ENCODE assay signal across 22 cellular contexts in the genomic region with DNA sequence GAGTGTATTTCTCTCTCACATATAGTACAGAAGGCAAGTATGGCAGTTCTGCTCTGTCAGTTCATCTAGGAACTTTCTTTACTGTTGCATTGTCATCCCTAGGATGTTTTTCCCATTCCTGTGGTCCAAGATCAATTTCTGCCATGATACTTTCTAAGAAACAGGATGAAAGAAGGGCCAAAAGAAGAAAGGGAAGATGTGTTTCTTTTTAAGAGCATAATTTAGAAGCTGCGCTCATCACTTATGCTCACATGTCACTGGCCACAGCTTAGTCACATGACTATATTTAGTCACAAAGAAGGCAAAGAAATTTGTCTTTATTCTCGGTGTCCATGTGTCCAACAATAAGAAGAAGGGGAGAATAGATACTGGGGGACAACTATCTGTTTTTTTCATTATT. TPM values are rescaled to one million over a fixed set of nuclear protein-coding genes. Genes with fewer than 3 reads are reported as not detected.
A peak's percentile ranks its signal among the peaks of the same experiment; 100 is the strongest.
DNase-seq lines count a peak whose midpoint lies in the region; ATAC-seq, FAIRE-seq and TF ChIP-seq lines count a peak whose summit lies in the region.
"Had no signal": no experiment of that assay in that cellular context is flagged by ENCODE, and none has a peak within 500 bp of the region (broad histone marks: within the 10 kb centered on the region; RNA-seq: fewer than 3 reads in every experiment).

No MANE protein-coding gene starts in this region.

- H3K9ac ChIP-seq in HepG2 (ENCODE audit: insufficient read depth, low read depth, low read length), result no peak overlapping the region
- no peak overlapping the region for H3K9ac ChIP-seq in neural progenitor cell

- no peaks in the 10 kb centered on the region for H3K36me3 ChIP-seq in HepG2 (replicated peaks in 1 of 2; ENCODE audit: control insufficient read depth in 1 of 2, insufficient read depth in 2 of 2, low read length in 2 of 2)
- H3K36me3 ChIP-seq in right lobe of liver, result no peaks in the 10 kb centered on the region
- H3K36me3 ChIP-seq in neural progenitor cell, result no peaks in the 10 kb centered on the region

- in situ Hi-C loops in HepG2 (cut with HindIII; ENCODE audit: extremely low pct_ligation_motif_present, low pct_unique_long_range_greater_than_20kb), result no loop called here

- no peaks in the 10 kb centered on the region for H3K9me3 ChIP-seq in HepG2 (ENCODE audit: low read length)
- no peaks in the 10 kb centered on the region for H3K9me3 ChIP-seq in right lobe of liver
- no peaks in the 10 kb centered on the region for H3K9me3 ChIP-seq in neural progenitor cell (ENCODE audit: low read depth)
- no peaks in the 10 kb centered on the region for H3K9me3 ChIP-seq in T-helper 17 cell (ENCODE audit: control insufficient read depth, low read length, poor library complexity, severe bottlenecking)

- 52% methylated on average over 2 of the region's 2 CpGs for WGBS in HepG2 (ENCODE audit: low lambda C conversion rate)
- 67% methylated on average over 2 of the region's 2 CpGs for WGBS in right lobe of liver (ENCODE audit: insufficient coverage, low coverage, low lambda C conversion rate, missing lambda C conversion rate)

- TF ChIP-seq RAD21 in HepG2 (CRISPR knock-in tag; IDR thresholded peaks at IDR 0.05), result no peak

- H3K27me3 Mint-ChIP-seq in brain, result peaks cover 7% of the 10 kb centered on the region
- H3K27me3 Mint-ChIP-seq in neural progenitor cell (ENCODE audit: insufficient read depth, low read depth), result peaks cover 27% of the 10 kb centered on the region
- H3K27me3 Mint-ChIP-seq in T-helper 17 cell, result peaks cover 14% of the 10 kb centered on the region
- H3K27me3 Mint-ChIP-seq in osteocyte (ENCODE audit: unreplicated experiment), result no peaks in the 10 kb centered on the region

- ATAC-seq in HepG2 (no peak), right lobe of liver (no peak), T-helper 17 cell (no peak), HG03565 (IDR thresholded peaks at IDR 0.05; ENCODE audit: unreplicated experiment) (no peak)

- DNase-seq in HepG2 (ENCODE audit: low spot score) (no peak), right lobe of liver (no peak), neural progenitor cell (ENCODE audit: low spot score) (no peak), T-helper 17 cell (no peak), frontal cortex (ENCODE audit: low spot score in 2 of 2) (no peak), osteocyte (ENCODE audit: extremely low spot score, unreplicated experiment) (no peak)
- DNase-seq: DMS 273 treated with DMSO at 0.1 percent for 48 hours, GF-D8, HFFc6, NCI-H187, NCI-H226, NCI-H526, OCI-M1, RPMI8226, SIG-M5 had no signal

- H3K27ac Mint-ChIP-seq in brain (peak overlapping the region in 1 of 5 experiments; percentile 43), neural progenitor cell (no peak overlapping the region), T-helper 17 cell (no peak overlapping the region), osteocyte (ENCODE audit: unreplicated experiment) (no peak overlapping the region)
- H3K27ac Mint-ChIP-seq: HFFc6, IgD-negative memory B cell had no signal

- POLR2A ChIA-PET in HepG2 (lab: Yijun Ruan, JAX), result interaction anchor here (0.7 kb wide), 1 partner anchor 254 kb away, joined by 3 read pairs; no protein-coding TSS in a partner anchor

- no peak for TF ChIP-seq EP300 in HepG2 (IDR thresholded peaks at IDR 0.05; ENCODE audit: low read depth in 2 of 2, low read length in 2 of 2)
- no peak for TF ChIP-seq EP300 in HepG2 (CRISPR knock-in tag; IDR thresholded peaks at IDR 0.05; ENCODE audit: borderline replicate concordance)

- H3K4me3 ChIP-seq in HepG2 (replicated peaks in 1 of 3; ENCODE audit: insufficient read depth in 1 of 3, low read depth in 2 of 3, low read length in 3 of 3) (no peak overlapping the region), right lobe of liver (no peak overlapping the region), neural progenitor cell (no peak overlapping the region)

- H3K27ac ChIP-seq in HepG2 (ENCODE audit: extremely low read length, insufficient read depth, low read length), result no peak overlapping the region
- no peak overlapping the region for H3K27ac ChIP-seq in right lobe of liver
- H3K27ac ChIP-seq in neural progenitor cell, result no peak overlapping the region
- H3K27ac ChIP-seq: C4-2B had no signal

- TF ChIP-seq POLR2A in HepG2 (IDR thresholded peaks at IDR 0.05; ENCODE audit: insufficient read depth in 1 of 2, low read depth in 2 of 2, low read length in 2 of 2), result no peak
- no peak for TF ChIP-seq POLR2A in right lobe of liver (IDR thresholded peaks at IDR 0.05)

- FAIRE-seq in HepG2 (lab: Jason Lieb, UNC) (no peak), frontal cortex (lab: Jason Lieb, UNC) (no peak)
- FAIRE-seq: A204.1, GM12892, H54 had no signal

- H3K4me2 ChIP-seq in HepG2 (ENCODE audit: low read depth, low read length) (peak overlapping the region; percentile 42; the same call in 1 of the 2 replicates), neural progenitor cell (peak overlapping the region; percentile 54)

- no peak overlapping the region for H2AFZ ChIP-seq in HepG2 (ENCODE audit: low read length)
- no peak overlapping the region for H2AFZ ChIP-seq in neural progenitor cell (replicated peaks)

- H3K4me3 Mint-ChIP-seq in brain, result peak overlapping the region in 3 of 5 experiments; percentile 1 to 47 (median 29)
- H3K4me3 Mint-ChIP-seq in neural progenitor cell, result no peak overlapping the region
- H3K4me3 Mint-ChIP-seq in T-helper 17 cell, result no peak overlapping the region
- H3K4me3 Mint-ChIP-seq in osteocyte (ENCODE audit: unreplicated experiment), result no peak overlapping the region
- H3K4me3 Mint-ChIP-seq: HFFc6, IgD-negative memory B cell had no signal

- peaks cover 11% of the 10 kb centered on the region for H3K4me1 ChIP-seq in HepG2 (ENCODE audit: insufficient read depth, low read length)
- H3K4me1 ChIP-seq in right lobe of liver, result no peaks in the 10 kb centered on the region
- peaks cover 20% of the 10 kb centered on the region for H3K4me1 ChIP-seq in neural progenitor cell

- intact Hi-C loops in HepG2 (cut with micrococcal nuclease; ENCODE audit: unreplicated experiment), result no loop called here
- intact Hi-C loops in right lobe of liver (cut with DNase I), result no loop called here

- peaks cover 23% of the 10 kb centered on the region for H3F3A ChIP-seq in neural progenitor cell (ENCODE audit: low read depth)

- no TSS peak for BruUV-seq in HepG2 (replicated peaks; lab: Mats Ljungman, UMichigan)

- H3K79me2 ChIP-seq in HepG2 (ENCODE audit: insufficient read depth, low read length), result no peaks in the 10 kb centered on the region
- H3K79me2 ChIP-seq in neural progenitor cell (ENCODE audit: low read depth), result no peaks in the 10 kb centered on the region

- H3K9me3 Mint-ChIP-seq in brain, result no peaks in the 10 kb centered on the region
- H3K9me3 Mint-ChIP-seq in neural progenitor cell, result no peaks in the 10 kb centered on the region
- H3K9me3 Mint-ChIP-seq in osteocyte (ENCODE audit: unreplicated experiment), result no peaks in the 10 kb centered on the region
- H3K9me3 Mint-ChIP-seq: HFFc6, IgD-negative memory B cell had no signal

- CTCF ChIA-PET in HepG2 (lab: Yijun Ruan, JAX; ENCODE audit: low intra/inter-chr PET ratio, low total read pairs), result no interaction called here

- no peaks in the 10 kb centered on the region for H3K36me3 Mint-ChIP-seq in brain
- H3K36me3 Mint-ChIP-seq in neural progenitor cell, result no peaks in the 10 kb centered on the region
- H3K36me3 Mint-ChIP-seq in T-helper 17 cell (ENCODE audit: low read depth), result no peaks in the 10 kb centered on the region
- H3K36me3 Mint-ChIP-seq in osteocyte (ENCODE audit: unreplicated experiment), result no peaks in the 10 kb centered on the region
- H3K36me3 Mint-ChIP-seq: IgD-negative memory B cell had no signal

- H3K4me1 Mint-ChIP-seq in brain, result peaks cover 13% of the 10 kb centered on the region
- H3K4me1 Mint-ChIP-seq in neural progenitor cell, result peaks cover 11% of the 10 kb centered on the region
- H3K4me1 Mint-ChIP-seq in T-helper 17 cell, result peaks cover 4% of the 10 kb centered on the region
- peaks cover 1% of the 10 kb centered on the region for H3K4me1 Mint-ChIP-seq in osteocyte (ENCODE audit: unreplicated experiment)

- TF ChIP-seq CTCF in HepG2 (CRISPR knock-in tag; IDR thresholded peaks at IDR 0.05), result no peak
- TF ChIP-seq CTCF in right lobe of liver (IDR thresholded peaks at IDR 0.05), result no peak
- no peak for TF ChIP-seq CTCF in brain (conservative IDR thresholded peaks at IDR 0.05)
- no peak for TF ChIP-seq CTCF in neural progenitor cell (IDR thresholded peaks at IDR 0.05)
- TF ChIP-seq CTCF in osteocyte (IDR thresholded peaks at IDR 0.05), result no peak

- H4K20me1 ChIP-seq in HepG2 (ENCODE audit: insufficient read depth, low read length), result no peaks in the 10 kb centered on the region
- peaks cover 21% of the 10 kb centered on the region for H4K20me1 ChIP-seq in neural progenitor cell (ENCODE audit: low read depth)

- H3K27me3 ChIP-seq in HepG2 (ENCODE audit: control insufficient read depth in 1 of 2, insufficient read depth in 2 of 2, low read length in 2 of 2), result no peaks in the 10 kb centered on the region; a peak in 1 of 5 replicates
- H3K27me3 ChIP-seq in right lobe of liver, result no peaks in the 10 kb centered on the region
- H3K27me3 ChIP-seq in neural progenitor cell, result peaks cover 93% of the 10 kb centered on the region

RNA-seq across cellular contexts. Expression of a gene that starts 7.0 kb away (rescaled TPM):
- total RNA-seq in HepG2 (2016; rRNA removed; fragmentation: Illumina TruSeq; extraction: Trizol) (14.3 and 15.3 TPM in 2 replicates), right lobe of liver (10 to 100 TPM in 5 of 6 experiments, 1 to 10 TPM in 1; 9.9 to 14.9 (median 12.3) TPM), neural progenitor cell (ENCODE audit: low replicate concordance) (5.5 and 20.3 TPM in 2 replicates), T-helper 17 cell (10 to 100 TPM; 10.0 to 13.7 TPM), frontal cortex (45.2 TPM), osteocyte (63.9 and 65.4 TPM in 2 replicates)
- total RNA-seq in HepG2 (2016; cell fraction: cytosol; rRNA removed; fragmentation: Illumina TruSeq; extraction: Trizol; ENCODE audit: low read depth), result 9.9 and 10.4 TPM in 2 replicates
- 12.9 and 13.7 TPM in 2 replicates for total RNA-seq in HepG2 (2016; cell fraction: insoluble cytoplasmic fraction; rRNA removed; fragmentation: Illumina TruSeq; extraction: Trizol)
- total RNA-seq in HepG2 (2016; cell fraction: membrane; rRNA removed; fragmentation: Illumina TruSeq; extraction: Trizol), result 12.0 and 14.5 TPM in 2 replicates
- total RNA-seq in HepG2 (2016; cell fraction: nucleus; rRNA removed; fragmentation: Illumina TruSeq; extraction: Trizol), result 26.9 and 30.8 TPM in 2 replicates
- polyA plus RNA-seq in HepG2 (2011; rRNA removed) (23.0 and 26.3 TPM in 2 replicates), brain (ENCODE audit: insufficient read depth, low read depth, low replicate concordance) (44.2 TPM)
- polyA plus RNA-seq in HepG2 (2011; cell fraction: cytosol; rRNA removed), result 15.9 and 16.5 TPM in 2 replicates
- 89.7 and 90.3 TPM in 2 replicates for polyA plus RNA-seq in HepG2 (2011; cell fraction: nucleus; rRNA removed)
- 18.5 and 25.7 TPM in 2 replicates for polyA plus RNA-seq in HepG2 (2012)
- polyA plus RNA-seq in HepG2 (2016; cell fraction: cytosol; fragmentation: Illumina TruSeq; extraction: Trizol; ENCODE audit: low read depth), result 2.2 and 2.3 TPM in 2 replicates
- 16.9 and 21.5 TPM in 2 replicates for polyA plus RNA-seq in HepG2 (2016; cell fraction: insoluble cytoplasmic fraction; fragmentation: Illumina TruSeq; extraction: Trizol; ENCODE audit: low read depth)
- 7.6 and 9.3 TPM in 2 replicates for polyA plus RNA-seq in HepG2 (2016; cell fraction: membrane; fragmentation: Illumina TruSeq; extraction: Trizol; ENCODE audit: low read depth)
- polyA plus RNA-seq in HepG2 (2016; cell fraction: nucleus; fragmentation: Illumina TruSeq; extraction: Trizol; ENCODE audit: insufficient read depth, low read depth), result 56.2 and 67.8 TPM in 2 replicates
- 58.6 and 58.9 TPM in 2 replicates for polyA minus RNA-seq in HepG2 (2011; rRNA and poly(A)+ RNA removed; ENCODE audit: low replicate concordance)
- 22.0 and 27.0 TPM in 2 replicates for polyA minus RNA-seq in HepG2 (2011; cell fraction: cytosol; rRNA and poly(A)+ RNA removed)
- polyA minus RNA-seq in HepG2 (2011; cell fraction: nucleus; rRNA and poly(A)+ RNA removed), result 78.5 and 80.8 TPM in 2 replicates

RNA-seq across cellular contexts. Expression of a gene that starts 45.9 kb away (rescaled TPM):
- total RNA-seq in HepG2 (2016; rRNA removed; fragmentation: Illumina TruSeq; extraction: Trizol) (9.7 and 14.1 TPM in 2 replicates), right lobe of liver (10 to 100 TPM in 2 of 6 experiments, 1 to 10 TPM in 4; 5.5 to 12.9 (median 8.3) TPM), neural progenitor cell (ENCODE audit: low replicate concordance) (10.0 and 15.0 TPM in 2 replicates), T-helper 17 cell (1 to 10 TPM; 6.7 to 7.6 TPM), frontal cortex (10.2 TPM), osteocyte (21.9 and 24.9 TPM in 2 replicates)
- 1.4 and 1.9 TPM in 2 replicates for total RNA-seq in HepG2 (2016; cell fraction: cytosol; rRNA removed; fragmentation: Illumina TruSeq; extraction: Trizol; ENCODE audit: low read depth)
- total RNA-seq in HepG2 (2016; cell fraction: insoluble cytoplasmic fraction; rRNA removed; fragmentation: Illumina TruSeq; extraction: Trizol), result 9.3 and 17.3 TPM in 2 replicates
- total RNA-seq in HepG2 (2016; cell fraction: membrane; rRNA removed; fragmentation: Illumina TruSeq; extraction: Trizol), result 4.3 and 4.5 TPM in 2 replicates
- 6.7 and 6.8 TPM in 2 replicates for total RNA-seq in HepG2 (2016; cell fraction: nucleus; rRNA removed; fragmentation: Illumina TruSeq; extraction: Trizol)
- polyA plus RNA-seq in HepG2 (2011; rRNA removed) (3.0 and 3.1 TPM in 2 replicates), brain (ENCODE audit: insufficient read depth, low read depth, low replicate concordance) (17.2 TPM)
- 1.2 and 2.3 TPM in 2 replicates for polyA plus RNA-seq in HepG2 (2011; cell fraction: cytosol; rRNA removed)
- 0.90 and 1.3 TPM in 2 replicates for polyA plus RNA-seq in HepG2 (2011; cell fraction: nucleus; rRNA removed)
- polyA plus RNA-seq in HepG2 (2012), result 4.1 and 6.3 TPM in 2 replicates
- polyA plus RNA-seq in HepG2 (2016; cell fraction: cytosol; fragmentation: Illumina TruSeq; extraction: Trizol; ENCODE audit: low read depth), result 0.96 and 1.1 TPM in 2 replicates
- 9.0 and 10.4 TPM in 2 replicates for polyA plus RNA-seq in HepG2 (2016; cell fraction: insoluble cytoplasmic fraction; fragmentation: Illumina TruSeq; extraction: Trizol; ENCODE audit: low read depth)
- polyA plus RNA-seq in HepG2 (2016; cell fraction: membrane; fragmentation: Illumina TruSeq; extraction: Trizol; ENCODE audit: low read depth), result 2.3 and 3.1 TPM in 2 replicates
- polyA plus RNA-seq in HepG2 (2016; cell fraction: nucleus; fragmentation: Illumina TruSeq; extraction: Trizol; ENCODE audit: insufficient read depth, low read depth), result 5.5 and 7.0 TPM in 2 replicates
- 2.5 and 3.2 TPM in 2 replicates for polyA minus RNA-seq in HepG2 (2011; rRNA and poly(A)+ RNA removed; ENCODE audit: low replicate concordance)
- 3.1 and 3.4 TPM in 2 replicates for polyA minus RNA-seq in HepG2 (2011; cell fraction: cytosol; rRNA and poly(A)+ RNA removed)
- 4.5 and 5.3 TPM in 2 replicates for polyA minus RNA-seq in HepG2 (2011; cell fraction: nucleus; rRNA and poly(A)+ RNA removed)

Comparison
In these comparisons a context has a peak if more than half of its experiments do, and no peak if none do; other contexts are left out.
1. H3K4me3 Mint-ChIP-seq: peak in brain (3 of 5); none in neural progenitor cell (single experiment), T-helper 17 cell (single experiment) and osteocyte (single experiment).